In genomic region chr11:46295996-46296519, GRCh38 we compare ENCODE assay signal across 1 cellular context.
TF ChIP-seq lines count a peak whose summit lies in the region.

No MANE protein-coding gene starts in this region.

TF ChIP-seq in GM23338, 12 proteins besides CTCF, POLR2A, EP300 and RAD21 (continued from another document):
- TF ChIP-seq ZNF462 (CRISPR knock-in tag; IDR thresholded peaks at IDR 0.05), result no peak
- TF ChIP-seq CREB1 (CRISPR knock-in tag; IDR thresholded peaks at IDR 0.05; ENCODE audit: low read depth), result no peak
- no peak for TF ChIP-seq NANOG (IDR thresholded peaks at IDR 0.05; ENCODE audit: borderline replicate concordance)
- TF ChIP-seq ETS1 (IDR thresholded peaks at IDR 0.05), result no peak
- TF ChIP-seq STAT1 (IDR thresholded peaks at IDR 0.05; ENCODE audit: unreplicated experiment), result no peak
- TF ChIP-seq REST (IDR thresholded peaks at IDR 0.05; ENCODE audit: unreplicated experiment), result no peak
- TF ChIP-seq EZH2 (IDR thresholded peaks at IDR 0.05; ENCODE audit: low read depth, unreplicated experiment), result no peak
- TF ChIP-seq EZH2phosphoT487 (IDR thresholded peaks at IDR 0.05; ENCODE audit: unreplicated experiment), result no peak
- TF ChIP-seq ZNF331 (CRISPR knock-in tag; IDR thresholded peaks at IDR 0.05; ENCODE audit: low read depth), result no peak
- TF ChIP-seq JUNB (IDR thresholded peaks at IDR 0.05; ENCODE audit: unreplicated experiment), result no peak
- TF ChIP-seq POLR2AphosphoS5 (IDR thresholded peaks at IDR 0.05; ENCODE audit: low read depth), result no peak
